ENCODE assay signal across 2 cellular contexts in genomic region chr12:12985817-12986408, GRCh38.
TF ChIP-seq lines count a peak whose summit lies in the region.

No MANE protein-coding gene starts in this region.

TF ChIP-seq in IMR-90, 13 proteins besides CTCF, POLR2A, EP300 and RAD21:
- no peak for TF ChIP-seq FOS (IDR thresholded peaks at IDR 0.05; ENCODE audit: low read depth, low read length)
- peak; percentile 38 for TF ChIP-seq SMC3 (IDR thresholded peaks at IDR 0.05; ENCODE audit: low read depth, low read length)

TF ChIP-seq in GM12878, 131 proteins besides CTCF, POLR2A, EP300 and RAD21:
- TF ChIP-seq HDAC6 (IDR thresholded peaks at IDR 0.05; ENCODE audit: unreplicated experiment) (no peak), YY1 (IDR thresholded peaks at IDR 0.05; ENCODE audit: low read depth, low read length) (no peak), MLLT1 (IDR thresholded peaks at IDR 0.05) (no peak), SMAD5 (IDR thresholded peaks at IDR 0.05; ENCODE audit: low read depth) (no peak), SMC3 (IDR thresholded peaks at IDR 0.05; ENCODE audit: borderline replicate concordance, low read length) (peak; percentile 15; the same call in 1 of the 2 replicates), SIX5 (IDR thresholded peaks at IDR 0.05; ENCODE audit: low read depth, low read length, severe bottlenecking) (no peak), E2F8 (IDR thresholded peaks at IDR 0.05; ENCODE audit: low read depth, partially characterized antibody) (no peak)
TF ChIP-seq in GM12878: peak in this region for 1.
